In genomic region chr16:85187002-85187401, GRCh38 we compare ENCODE assay signal across 10 cellular contexts.
DNase-seq lines count a peak whose midpoint lies in the region; ATAC-seq, FAIRE-seq and TF ChIP-seq lines count a peak whose summit lies in the region.
"Had no signal": no experiment of that assay in that cellular context is flagged by ENCODE, and none has a peak within 500 bp of the region (broad histone marks: within the 10 kb centered on the region; RNA-seq: fewer than 3 reads in every experiment).

No MANE protein-coding gene starts in this region.

- no peak overlapping the region for H3K14ac ChIP-seq in H1 (ENCODE audit: insufficient read length)

- no peak overlapping the region for H3K4me3 Mint-ChIP-seq in activated T-helper 1 cell treated with anti-CD3 and anti-CD28 coated beads, Interleukin-12 subunit alpha, Interleukin-12 subunit beta, Interleukin-2, Interleukin-4 antibody, amounts not matched to agents 30 ng/mL and 10 ng/mL and 1 ng/mL, durations not matched to agents 14 hours and 24 hours and 36 hours
- H3K4me3 Mint-ChIP-seq in natural killer cell treated with Interleukin-12 subunit alpha and Interleukin-12 subunit beta and Interleukin-15 and Interleukin-18, amount 100 ng/mL, for 72 hours, result no peak overlapping the region
- no peak overlapping the region for H3K4me3 Mint-ChIP-seq in activated T-helper 17 cell treated with anti-CD3 and anti-CD28 coated beads, Interleukin-2, amount 50 U/mL, for 72 hours
- H3K4me3 Mint-ChIP-seq in activated CD4-positive, alpha-beta T cell treated with anti-CD3 and anti-CD28 coated beads for 36 hours, result no peak overlapping the region

- H3K4me1 Mint-ChIP-seq in activated T-helper 1 cell treated with anti-CD3 and anti-CD28 coated beads, Interleukin-12 subunit alpha, Interleukin-12 subunit beta, Interleukin-2, Interleukin-4 antibody, amounts not matched to agents 30 ng/mL and 10 ng/mL and 1 ng/mL, durations not matched to agents 14 hours and 24 hours and 36 hours (ENCODE audit: low read depth), result no peaks in the 10 kb centered on the region
- peaks cover 0 to 4% of the 10 kb centered on the region in 2 donors for H3K4me1 Mint-ChIP-seq in natural killer cell treated with Interleukin-12 subunit alpha and Interleukin-12 subunit beta and Interleukin-15 and Interleukin-18, amount 100 ng/mL, for 72 hours (ENCODE audit: low read depth in 2 of 2)
- no peaks in the 10 kb centered on the region for H3K4me1 Mint-ChIP-seq in activated T-helper 17 cell treated with anti-CD3 and anti-CD28 coated beads, Interleukin-2, amount 50 U/mL, for 72 hours
- no peaks in the 10 kb centered on the region for H3K4me1 Mint-ChIP-seq in activated CD4-positive, alpha-beta T cell treated with anti-CD3 and anti-CD28 coated beads for 36 hours

- H3K27ac ChIP-seq in H1 (ENCODE audit: low read depth, low read length) (no peak overlapping the region), skeletal muscle tissue (ENCODE audit: low read depth, low read length) (peak overlapping the region; percentile 75)

- H3K27me3 Mint-ChIP-seq in activated T-helper 1 cell treated with anti-CD3 and anti-CD28 coated beads, Interleukin-12 subunit alpha, Interleukin-12 subunit beta, Interleukin-2, Interleukin-4 antibody, amounts not matched to agents 30 ng/mL and 10 ng/mL and 1 ng/mL, durations not matched to agents 14 hours and 24 hours and 36 hours (ENCODE audit: insufficient read depth), result no peaks in the 10 kb centered on the region
- peaks cover 0 to 7% of the 10 kb centered on the region in 2 donors for H3K27me3 Mint-ChIP-seq in natural killer cell treated with Interleukin-12 subunit alpha and Interleukin-12 subunit beta and Interleukin-15 and Interleukin-18, amount 100 ng/mL, for 72 hours
- peaks cover 9% of the 10 kb centered on the region for H3K27me3 Mint-ChIP-seq in activated T-helper 17 cell treated with anti-CD3 and anti-CD28 coated beads, Interleukin-2, amount 50 U/mL, for 72 hours
- H3K27me3 Mint-ChIP-seq in activated CD4-positive, alpha-beta T cell treated with anti-CD3 and anti-CD28 coated beads for 36 hours, result peaks cover 2% of the 10 kb centered on the region

- WGBS in H1 (ENCODE audit: extremely low coverage in 1 of 2, insufficient coverage in 1 of 2, insufficient read length in 1 of 2, insufficient replicate concordance in 2 of 2, low coverage in 1 of 2, low lambda C conversion rate in 2 of 2, missing lambda C conversion rate in 1 of 2), 2 experiments, result 87% methylated on average over 13 of the region's 13 CpGs; no CpG with 5 or more reads in 1 of the 2 experiments

- no peak overlapping the region for H2BK15ac ChIP-seq in H1 (ENCODE audit: low read length)

- TF ChIP-seq RAD21 in H1 (IDR thresholded peaks at IDR 0.05 in 1 of 2, conservative IDR thresholded peaks at IDR 0.05 in 1 of 2; ENCODE audit: low read depth in 2 of 2, low read length in 2 of 2), result no peak

- FAIRE-seq in H1 (lab: Jason Lieb, UNC), result no peak
- FAIRE-seq: colon had no signal

- H3K4me1 ChIP-seq in H1 (replicated peaks in 1 of 4; ENCODE audit: control insufficient read depth in 3 of 4, insufficient read depth in 4 of 4, low read length in 3 of 4) (peaks cover 0 to 3% (median under 1%) of the 10 kb centered on the region in 4 experiments; a peak in 5 of 7 replicates), skeletal muscle tissue (ENCODE audit: control insufficient read depth in 3 of 3, insufficient read depth in 3 of 3, low read length in 3 of 3) (peaks cover 20 to 46% (median 41%) of the 10 kb centered on the region in 3 donors)

- H3K9me3 Mint-ChIP-seq in activated T-helper 1 cell treated with anti-CD3 and anti-CD28 coated beads, Interleukin-12 subunit alpha, Interleukin-12 subunit beta, Interleukin-2, Interleukin-4 antibody, amounts not matched to agents 30 ng/mL and 10 ng/mL and 1 ng/mL, durations not matched to agents 14 hours and 24 hours and 36 hours, result peaks cover 22% of the 10 kb centered on the region
- H3K9me3 Mint-ChIP-seq in natural killer cell treated with Interleukin-12 subunit alpha and Interleukin-12 subunit beta and Interleukin-15 and Interleukin-18, amount 100 ng/mL, for 72 hours, result peaks cover 5% of the 10 kb centered on the region
- H3K9me3 Mint-ChIP-seq in activated T-helper 17 cell treated with anti-CD3 and anti-CD28 coated beads, Interleukin-2, amount 50 U/mL, for 72 hours, result peaks cover 21% of the 10 kb centered on the region
- H3K9me3 Mint-ChIP-seq in activated CD4-positive, alpha-beta T cell treated with anti-CD3 and anti-CD28 coated beads for 36 hours (ENCODE audit: low read depth), result peaks cover 7% of the 10 kb centered on the region

- H3K4me2 ChIP-seq in H1 (ENCODE audit: insufficient read depth in 1 of 2, low read depth in 2 of 2, low read length in 2 of 2), result no peak overlapping the region

- H3K23me2 ChIP-seq in H1 (ENCODE audit: low read depth, low read length), result no peaks in the 10 kb centered on the region

- TF ChIP-seq CTCF in H1 (IDR thresholded peaks at IDR 0.05; ENCODE audit: control extremely low read depth in 1 of 3, insufficient read depth in 1 of 3, low read depth in 1 of 3, low read length in 3 of 3), result no peak

- no peak overlapping the region for H3K4me3 ChIP-seq in H1 (ENCODE audit: extremely low read depth in 1 of 4, insufficient read depth in 2 of 4, low read depth in 3 of 4, low read length in 4 of 4)
- no peak overlapping the region for H3K4me3 ChIP-seq in skeletal muscle tissue (ENCODE audit: low read length in 3 of 3)

- POLR2A ChIA-PET in H1 (lab: Charles Lee; ENCODE audit: partially characterized antibody), result interaction anchor here (1.0 to 1.2 kb wide), 3 partner anchors 11 to 16 kb away, joined by 3 to 5 read pairs (median 5); no protein-coding TSS in a partner anchor
- POLR2A ChIA-PET in activated CD4-positive, alpha-beta T cell treated with anti-CD3 and anti-CD28 coated beads for 36 hours (lab: Charles Lee), result interaction anchor here (0.6 kb wide), 1 partner anchor 293 kb away, joined by 5 read pairs; no protein-coding TSS in a partner anchor

- CTCF ChIA-PET in H1 (lab: Charles Lee; ENCODE audit: partially characterized antibody), result interaction anchor here (0.6 to 4.6 kb wide), 32 partner anchors 11 to 560 kb away, joined by 3 to 35 read pairs (median 4); no protein-coding TSS in a partner anchor
- CTCF ChIA-PET in activated CD4-positive, alpha-beta T cell treated with anti-CD3 and anti-CD28 coated beads for 36 hours (lab: Charles Lee), result no interaction called here

- H3K36me3 ChIP-seq in H1 (ENCODE audit: control insufficient read depth in 2 of 4, insufficient read depth in 4 of 4, low read length in 3 of 4) (0 out of 8 replicates have a peak, but pooled peaks cover 0 to 2% (median 0%) of the 10 kb centered on the region in 4 experiments), skeletal muscle tissue (ENCODE audit: control insufficient read depth in 3 of 3, insufficient read depth in 3 of 3, low read length in 3 of 3) (peaks cover 5 to 10% (median 7%) of the 10 kb centered on the region in 3 donors)

- no peak overlapping the region for H3K56ac ChIP-seq in H1 (replicated peaks; ENCODE audit: insufficient read length, low read depth, low read length)

- H2AK5ac ChIP-seq in H1 (ENCODE audit: low read depth, low read length), result no peak overlapping the region

- H2AFZ ChIP-seq in H1 (ENCODE audit: low read length), result no peak overlapping the region

- H3K9ac ChIP-seq in H1 (replicated peaks in 1 of 4; ENCODE audit: extremely low read depth in 1 of 4, low read depth in 3 of 4, low read length in 3 of 4), result no peak overlapping the region
- peak overlapping the region in 2 of 3 donors; percentile 35 to 60 for H3K9ac ChIP-seq in skeletal muscle tissue (ENCODE audit: low read depth in 1 of 3, low read length in 3 of 3)

- H2BK20ac ChIP-seq in H1 (ENCODE audit: low read length), result no peak overlapping the region

- H4K5ac ChIP-seq in H1 (ENCODE audit: insufficient read length, low read depth, low read length), result no peak overlapping the region

- H3K36me3 Mint-ChIP-seq in activated T-helper 1 cell treated with anti-CD3 and anti-CD28 coated beads, Interleukin-12 subunit alpha, Interleukin-12 subunit beta, Interleukin-2, Interleukin-4 antibody, amounts not matched to agents 30 ng/mL and 10 ng/mL and 1 ng/mL, durations not matched to agents 14 hours and 24 hours and 36 hours (ENCODE audit: low read depth), result no peaks in the 10 kb centered on the region
- H3K36me3 Mint-ChIP-seq in natural killer cell treated with Interleukin-12 subunit alpha and Interleukin-12 subunit beta and Interleukin-15 and Interleukin-18, amount 100 ng/mL, for 72 hours, result peaks cover 7% of the 10 kb centered on the region
- H3K36me3 Mint-ChIP-seq in activated T-helper 17 cell treated with anti-CD3 and anti-CD28 coated beads, Interleukin-2, amount 50 U/mL, for 72 hours (ENCODE audit: low read depth), result no peaks in the 10 kb centered on the region
- H3K36me3 Mint-ChIP-seq in activated CD4-positive, alpha-beta T cell treated with anti-CD3 and anti-CD28 coated beads for 36 hours (ENCODE audit: low read depth), result no peaks in the 10 kb centered on the region

- no peak overlapping the region for H2BK120ac ChIP-seq in H1 (replicated peaks; ENCODE audit: low read depth, low read length)

- peak overlapping the region; percentile 74; the same call in 1 of the 2 replicates for H3K18ac ChIP-seq in H1 (ENCODE audit: extremely low read depth, low read length)

- intact Hi-C loops in activated T-helper 1 cell treated with anti-CD3 and anti-CD28 coated beads, Interleukin-12 subunit alpha, Interleukin-12 subunit beta, Interleukin-2, Interleukin-4 antibody, amounts not matched to agents 30 ng/mL and 10 ng/mL and 1 ng/mL, durations not matched to agents 14 hours and 24 hours and 36 hours (cut with micrococcal nuclease), result no loop called here
- intact Hi-C loops in activated CD4-positive, alpha-beta T cell treated with anti-CD3 and anti-CD28 coated beads for 36 hours (cut with DNase I, micrococcal nuclease), result no loop called here

- H4K8ac ChIP-seq in H1 (ENCODE audit: extremely low read depth, insufficient read depth, low read length), result peak overlapping the region; percentile 72; the same call in 1 of the 2 replicates

- H3K23ac ChIP-seq in H1 (ENCODE audit: insufficient read length), result no peak overlapping the region

- peaks cover 12% of the 10 kb centered on the region for H3K79me1 ChIP-seq in H1 (ENCODE audit: low read depth, low read length)

- no peak for TF ChIP-seq POLR2A in H1 (IDR thresholded peaks at IDR 0.05; ENCODE audit: control extremely low read depth in 1 of 2, low read depth in 2 of 2, low read length in 2 of 2)

- H2BK12ac ChIP-seq in H1 (ENCODE audit: low read depth, low read length), result no peak overlapping the region

- H2BK5ac ChIP-seq in H1 (ENCODE audit: low read depth, low read length), result no peak overlapping the region

- H4K91ac ChIP-seq in H1 (replicated peaks; ENCODE audit: insufficient read length, low read length), result peak overlapping the region; percentile 56

- no peak for TF ChIP-seq EP300 in H1 (IDR thresholded peaks at IDR 0.05; ENCODE audit: borderline replicate concordance in 1 of 2, low read depth in 2 of 2, low read length in 2 of 2)

- peaks cover 0 to 13% of the 10 kb centered on the region in 2 experiments for H4K20me1 ChIP-seq in H1 (replicated peaks in 1 of 2; ENCODE audit: control insufficient read depth in 1 of 2, insufficient read depth in 2 of 2, low read length in 2 of 2)

- H3K79me2 ChIP-seq in H1 (ENCODE audit: control insufficient read depth in 1 of 2, insufficient read depth in 2 of 2, low read length in 2 of 2), result peaks cover 0 to 7% of the 10 kb centered on the region in 2 experiments; a peak in 1 of 4 replicates

- H3K4ac ChIP-seq in H1 (replicated peaks; ENCODE audit: insufficient read length, low read depth, low read length), result no peak overlapping the region

- no peaks in the 10 kb centered on the region for H3K27me3 ChIP-seq in H1 (replicated peaks in 1 of 4; ENCODE audit: control insufficient read depth in 3 of 4, extremely low read depth in 1 of 4, insufficient read depth in 3 of 4, low read length in 3 of 4)
- no peaks in the 10 kb centered on the region for H3K27me3 ChIP-seq in skeletal muscle tissue (ENCODE audit: control insufficient read depth in 3 of 3, insufficient read depth in 3 of 3, low read length in 3 of 3)

- DNase-seq in HCEC 1CT, result peak; percentile 40
- no peak for DNase-seq in H1 (ENCODE audit: low read depth in 1 of 2, low spot score in 2 of 2)
- DNase-seq in left lobe of liver (ENCODE audit: low spot score), result no peak
- DNase-seq in activated T-helper 1 cell treated with anti-CD3 and anti-CD28 coated beads, Interleukin-12 subunit alpha, Interleukin-12 subunit beta, Interleukin-2, Interleukin-4 antibody, amounts not matched to agents 30 ng/mL and 10 ng/mL and 1 ng/mL, durations not matched to agents 14 hours and 24 hours and 36 hours (ENCODE audit: low spot score), result no peak
- no peak for DNase-seq in natural killer cell treated with Interleukin-12 subunit alpha and Interleukin-12 subunit beta and Interleukin-15 and Interleukin-18, amount 100 ng/mL, for 72 hours (ENCODE audit: low spot score)
- DNase-seq in activated CD4-positive, alpha-beta T cell treated with anti-CD3 and anti-CD28 coated beads for 36 hours, result no peak
- DNase-seq: Karpas-422 had no signal

- peaks cover 0 to 8% of the 10 kb centered on the region in 2 experiments; a peak in 2 of 4 replicates for H3K9me3 ChIP-seq in H1 (ENCODE audit: insufficient read depth in 2 of 2, low read depth in 1 of 2, low read length in 1 of 2)
- H3K9me3 ChIP-seq in skeletal muscle tissue (ENCODE audit: control insufficient read depth in 3 of 3, low read length in 3 of 3), result peaks cover 0 to 3% (median 0%) of the 10 kb centered on the region in 3 donors

- H3K27ac Mint-ChIP-seq in activated T-helper 1 cell treated with anti-CD3 and anti-CD28 coated beads, Interleukin-12 subunit alpha, Interleukin-12 subunit beta, Interleukin-2, Interleukin-4 antibody, amounts not matched to agents 30 ng/mL and 10 ng/mL and 1 ng/mL, durations not matched to agents 14 hours and 24 hours and 36 hours, result no peak overlapping the region
- no peak overlapping the region for H3K27ac Mint-ChIP-seq in natural killer cell treated with Interleukin-12 subunit alpha and Interleukin-12 subunit beta and Interleukin-15 and Interleukin-18, amount 100 ng/mL, for 72 hours
- H3K27ac Mint-ChIP-seq in activated T-helper 17 cell treated with anti-CD3 and anti-CD28 coated beads, Interleukin-2, amount 50 U/mL, for 72 hours, result no peak overlapping the region
- H3K27ac Mint-ChIP-seq in activated CD4-positive, alpha-beta T cell treated with anti-CD3 and anti-CD28 coated beads for 36 hours, result no peak overlapping the region

- ATAC-seq in left lobe of liver, result peak; percentile 20
- no peak for ATAC-seq in natural killer cell treated with Interleukin-12 subunit alpha and Interleukin-12 subunit beta and Interleukin-15 and Interleukin-18, amount 100 ng/mL, for 72 hours
- ATAC-seq in activated T-helper 17 cell treated with anti-CD3 and anti-CD28 coated beads, Interleukin-2, amount 50 U/mL, for 72 hours (replicated peaks), result no peak
- ATAC-seq in activated CD4-positive, alpha-beta T cell treated with anti-CD3 and anti-CD28 coated beads for 36 hours, result no peak

Comparison
In these comparisons a context has a peak if more than half of its experiments do, and no peak if none do; other contexts are left out.
1. H3K9ac ChIP-seq: peak in skeletal muscle tissue (2 of 3); none in H1 (0 of 4).